5 cellular contexts compared by ENCODE assay signal in genomic region chr2:206428783-206429182, GRCh38. TPM values are rescaled to one million over a fixed set of nuclear protein-coding genes. Genes with fewer than 3 reads are reported as not detected.
"Had no signal": no experiment of that assay in that cellular context is flagged by ENCODE, and none has a peak within 500 bp of the region (broad histone marks: within the 10 kb centered on the region; RNA-seq: fewer than 3 reads in every experiment).

No MANE protein-coding gene starts in this region.

- ATAC-seq: GM23338 had no signal

- H3K4me3 ChIP-seq: GM23338 had no signal

- DNase-seq: H9, HCEC 1CT had no signal

- H3K4me2 ChIP-seq: GM23338 had no signal

RNA-seq across cellular contexts. Expression of gene ADAM23, which starts 14.5 kb away (rescaled TPM):
- total RNA-seq: HT-29 had no signal
- polyA plus RNA-seq: IgD-negative memory B cell had no signal
